In the genomic region with DNA sequence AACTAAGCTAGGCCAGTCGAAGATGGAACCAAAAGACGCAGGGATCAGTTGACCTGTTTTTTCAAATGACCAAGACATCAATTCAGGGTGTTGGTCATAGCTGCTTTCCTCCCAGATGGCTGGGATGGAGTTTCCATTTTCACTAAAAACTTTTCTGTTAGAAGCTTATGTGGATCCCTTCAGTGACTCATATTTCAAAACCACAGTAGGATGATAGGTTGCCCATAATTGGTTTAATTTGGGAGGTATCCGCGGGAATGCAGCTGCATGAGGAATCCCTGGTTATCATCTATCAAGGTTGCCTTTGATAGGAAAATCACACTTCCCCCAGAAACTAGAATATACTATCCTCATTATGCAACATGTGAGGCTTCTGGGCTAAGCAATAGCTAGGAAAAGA, we compare ENCODE assay signal across 21 cellular contexts.
DNase-seq lines count a peak whose midpoint lies in the region; TF ChIP-seq lines count a peak whose summit lies in the region.
"Had no signal": no experiment of that assay in that cellular context is flagged by ENCODE, and none has a peak within 500 bp of the region (broad histone marks: within the 10 kb centered on the region; RNA-seq: fewer than 3 reads in every experiment).

No MANE protein-coding gene starts in this region.

- TF ChIP-seq CTCF in AG09309 (IDR thresholded peaks at IDR 0.05; ENCODE audit: control insufficient read depth, insufficient read depth, low read depth, low read length, missing control alignments), result no peak
- TF ChIP-seq CTCF in HFF-Myc (IDR thresholded peaks at IDR 0.05; ENCODE audit: low read depth, low read length, missing control alignments), result no peak
- TF ChIP-seq CTCF in GM10266 (IDR thresholded peaks at IDR 0.05; ENCODE audit: control insufficient read depth, insufficient read depth, low read depth, missing control alignments), result no peak

- H3K4me3 ChIP-seq in AG09309 (ENCODE audit: control insufficient read depth, low read depth, low read length) (no peak overlapping the region), HFF-Myc (replicated peaks; ENCODE audit: low read depth, low read length) (no peak overlapping the region)
- H3K4me3 ChIP-seq: colonic mucosa, lung, uterus had no signal

- DNase-seq in AG09309 (ENCODE audit: low read depth), result peak; percentile 29
- DNase-seq in HFF-Myc (ENCODE audit: extremely low read depth, low read depth), result peak; percentile 38
- peak; percentile 44 for DNase-seq in astrocyte of the hippocampus (ENCODE audit: low read depth, low spot score)
- peak; percentile 41 for DNase-seq in myocyte (ENCODE audit: low read depth)
- no peak for DNase-seq in D341Med (ENCODE audit: low spot score)
- DNase-seq in NCI-H1436 (lab: John Stamatoyannopoulos, UW), result no peak
- DNase-seq in GM10266 (ENCODE audit: extremely low spot score), result no peak
- DNase-seq in DMS53 treated with DMSO at 0.1 percent for 48 hours (lab: John Stamatoyannopoulos, UW; ENCODE audit: unreplicated experiment), result no peak
- DNase-seq: brain microvascular endothelial cell; colonic mucosa; endodermal cell; H7; NCI-H1092 treated with DMSO at 0.1 percent for 48 hours; NCI-H2107; NCI-H510A treated with DMSO at 0.1 percent for 48 hours; nucleus accumbens; right cardiac atrium; stimulated activated CD4-positive, alpha-beta T cell treated with anti-CD3 and anti-CD28 coated beads, Interleukin-15, amount 100 ng/mL, for 24 hours; substantia nigra; uterus had no signal

Comparison
In these comparisons a context has a peak if more than half of its experiments do, and no peak if none do; other contexts are left out.
1. DNase-seq: peak in AG09309 (single experiment), HFF-Myc (single experiment), astrocyte of the hippocampus (single experiment) and myocyte (single experiment); none in D341Med (single experiment), NCI-H1436 (single experiment), GM10266 (single experiment) and DMS53 treated with DMSO at 0.1 percent for 48 hours (single experiment).